In the genomic region with DNA sequence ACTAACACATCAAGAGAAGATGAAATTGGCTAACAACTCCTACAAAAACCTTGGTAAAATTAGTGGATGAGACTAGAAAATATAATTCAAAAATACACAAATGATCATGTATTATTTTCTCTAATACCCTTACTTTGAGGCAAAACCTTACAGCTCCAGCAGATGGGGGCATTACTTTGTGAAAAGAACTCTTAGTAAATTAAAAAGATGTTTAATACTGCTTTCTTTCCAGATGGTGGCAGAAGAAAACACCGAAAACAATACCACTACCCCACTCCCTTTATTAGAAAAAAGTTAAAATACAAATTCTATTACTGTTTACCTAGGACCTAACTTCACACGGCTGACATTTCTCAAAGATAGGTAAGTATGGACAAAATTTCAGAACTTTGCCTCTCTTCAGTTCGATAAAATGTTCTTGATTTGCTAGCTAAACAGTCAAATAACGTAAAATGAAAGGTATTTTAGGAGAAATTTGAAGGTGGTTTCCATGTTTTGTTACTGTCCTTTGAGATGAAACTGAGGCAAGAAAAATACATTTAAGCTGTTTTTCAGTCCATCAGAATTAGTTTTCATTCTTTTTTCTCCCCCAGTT, we compare ENCODE assay signal across 1 cellular context.
TF ChIP-seq lines count a peak whose summit lies in the region.

No MANE protein-coding gene starts in this region.

TF ChIP-seq in K562, 482 proteins besides CTCF, POLR2A, EP300 and RAD21:
- TF ChIP-seq SMAD2 (IDR thresholded peaks at IDR 0.05; ENCODE audit: low read depth, low read length) = no peak
- no peak for TF ChIP-seq WHSC1 (IDR thresholded peaks at IDR 0.05; ENCODE audit: low read length)
- TF ChIP-seq SMC3 (conservative IDR thresholded peaks at IDR 0.05; ENCODE audit: insufficient read depth, low read depth, low read length) = peak; percentile 57
- no peak for TF ChIP-seq BCLAF1 (IDR thresholded peaks at IDR 0.05; ENCODE audit: borderline replicate concordance in 1 of 2, control insufficient read depth in 1 of 2, low read depth in 2 of 2, low read length in 1 of 2)
- no peak for TF ChIP-seq NR2C1 (IDR thresholded peaks at IDR 0.05)
- no peak for TF ChIP-seq NR2C1 (tag; IDR thresholded peaks at IDR 0.05)
- TF ChIP-seq DEAF1 (CRISPR knock-in tag; IDR thresholded peaks at IDR 0.05) = peak; percentile 50
- TF ChIP-seq PPARD (CRISPR knock-in tag; IDR thresholded peaks at IDR 0.05) = no peak
- TF ChIP-seq FOXJ2 (tag; IDR thresholded peaks at IDR 0.05) = no peak
- no peak for TF ChIP-seq PRMT5 (CRISPR knock-in tag; IDR thresholded peaks at IDR 0.05)
- no peak for TF ChIP-seq CHCHD3 (CRISPR knock-in tag; IDR thresholded peaks at IDR 0.05)
- no peak for TF ChIP-seq PTRF (tag; IDR thresholded peaks at IDR 0.05)
